8 cellular contexts compared by ENCODE assay signal in the genomic region with DNA sequence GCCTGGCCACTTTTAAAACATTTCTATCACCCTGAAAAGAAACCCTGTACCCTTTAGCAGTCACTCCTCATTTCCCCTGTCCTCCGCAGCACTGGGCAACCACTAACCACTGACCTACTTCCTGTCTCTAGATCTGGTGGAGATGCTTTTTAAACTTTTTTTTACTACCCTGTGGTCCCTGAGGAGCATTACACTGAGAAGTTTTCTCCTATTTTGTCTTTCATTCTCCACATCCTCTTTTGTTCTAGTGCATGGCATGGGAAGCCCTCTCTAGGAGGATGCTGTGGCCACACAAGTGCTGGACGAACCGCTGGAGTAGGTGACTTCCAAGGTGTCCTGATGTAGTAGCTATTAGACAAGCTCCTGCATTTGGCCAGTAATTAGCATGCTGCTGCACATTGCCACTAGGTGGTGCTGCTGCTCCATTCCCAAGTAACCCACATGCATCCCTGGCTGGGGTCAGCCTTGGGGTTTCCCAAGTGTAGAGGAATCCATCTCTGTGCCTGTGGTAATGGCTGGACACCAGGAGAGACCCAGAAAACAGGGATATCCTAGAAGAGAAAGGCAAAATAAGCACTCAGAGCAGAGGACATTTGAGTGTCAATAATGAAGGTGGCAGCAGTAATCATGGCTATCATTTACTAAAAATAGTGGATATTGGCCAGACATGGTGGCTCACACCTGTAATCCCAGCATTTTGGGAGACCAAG.
DNase-seq lines count a peak whose midpoint lies in the region; ATAC-seq and TF ChIP-seq lines count a peak whose summit lies in the region.

No MANE protein-coding gene starts in this region.

- CTCF ChIA-PET in Caco-2 (lab: Charles Lee): interaction anchor here (0.6 to 2.3 kb wide), 26 partner anchors 17 to 1101 kb away, joined by 3 to 32 read pairs (median 4); partner anchors contain the start of gene CRHR1

- H3K27me3 ChIP-seq in Caco-2 (replicated peaks; ENCODE audit: control insufficient read depth, insufficient read depth, low read length): no peaks in the 10 kb centered on the region

- no peaks in the 10 kb centered on the region for H3K9me3 ChIP-seq in Caco-2

- no peak overlapping the region for H3K4me3 ChIP-seq in Caco-2 (ENCODE audit: low read depth, low read length)

- BruUV-seq in Caco-2 (replicated peaks; lab: Mats Ljungman, UMichigan): no TSS peak

- peaks cover 13% of the 10 kb centered on the region for H3K36me3 Mint-ChIP-seq in Caco-2 (ENCODE audit: insufficient read depth, unreplicated experiment)

- H3K4me3 Mint-ChIP-seq in Caco-2 (ENCODE audit: unreplicated experiment): no peak overlapping the region

- H3K27ac Mint-ChIP-seq in Caco-2 (ENCODE audit: unreplicated experiment): peak overlapping the region; percentile 9

- peak; percentile 95 to 96 for TF ChIP-seq CTCF in Caco-2 (IDR thresholded peaks at IDR 0.05; ENCODE audit: insufficient read depth in 1 of 2, low read depth in 1 of 2, low read length in 1 of 2, severe bottlenecking in 1 of 2, unreplicated experiment in 1 of 2)

- DNase-seq in Caco-2: peak; percentile 82 to 86
- DNase-seq in NCI-H226: peak; percentile 45
- peak; percentile 55 for DNase-seq in activated T-helper 9 cell treated with anti-CD3 and anti-CD28 coated beads, Interleukin-2, amount 50 U/mL, for 16 hours (ENCODE audit: low read depth)
- peak; percentile 29 to 91 (median 81) for DNase-seq in head of caudate nucleus
- DNase-seq in putamen (ENCODE audit: low spot score): peak; percentile 67
- DNase-seq in C1 segment of cervical spinal cord (lab: John Stamatoyannopoulos, UW): no peak
- DNase-seq in NCI-H1105 treated with DMSO at 0.1 percent for 48 hours (lab: John Stamatoyannopoulos, UW): no peak

- POLR2A ChIA-PET in Caco-2 (lab: Charles Lee): no interaction called here

- H3K4me1 Mint-ChIP-seq in Caco-2 (ENCODE audit: low read depth, unreplicated experiment): no peaks in the 10 kb centered on the region

- intact Hi-C loops in Caco-2 (cut with micrococcal nuclease; ENCODE audit: unreplicated experiment): loop anchor here (1.0 to 10.0 kb wide), 5 partner anchors 82 to 255 kb away; partner anchors contain the start of genes CRHR1 and MAPT
- intact Hi-C loops in head of caudate nucleus (cut with DNase I): loop anchor here (5.0 kb wide), 1 partner anchor 192 kb away; no protein-coding TSS in a partner anchor

- ATAC-seq in GM18873 (IDR thresholded peaks at IDR 0.05; ENCODE audit: low FRiP score, unreplicated experiment): no peak

- no peaks in the 10 kb centered on the region for H3K9me3 Mint-ChIP-seq in Caco-2 (ENCODE audit: unreplicated experiment)

- H3K4me1 ChIP-seq in Caco-2: no peaks in the 10 kb centered on the region

- peaks cover 4% of the 10 kb centered on the region for H3K27me3 Mint-ChIP-seq in Caco-2 (ENCODE audit: insufficient read depth, unreplicated experiment)

- no peaks in the 10 kb centered on the region for H3K36me3 ChIP-seq in Caco-2 (ENCODE audit: control insufficient read depth, insufficient read depth, low read length)

Comparison
In these comparisons a context has a peak if more than half of its experiments do, and no peak if none do; other contexts are left out.
1. DNase-seq: peak in Caco-2 (2 of 2), NCI-H226 (single experiment), activated T-helper 9 cell treated with anti-CD3 and anti-CD28 coated beads, Interleukin-2, amount 50 U/mL, for 16 hours (single experiment), head of caudate nucleus (42 of 42) and putamen (single experiment); none in C1 segment of cervical spinal cord (0 of 14) and NCI-H1105 treated with DMSO at 0.1 percent for 48 hours (single experiment).